In the genomic region with DNA sequence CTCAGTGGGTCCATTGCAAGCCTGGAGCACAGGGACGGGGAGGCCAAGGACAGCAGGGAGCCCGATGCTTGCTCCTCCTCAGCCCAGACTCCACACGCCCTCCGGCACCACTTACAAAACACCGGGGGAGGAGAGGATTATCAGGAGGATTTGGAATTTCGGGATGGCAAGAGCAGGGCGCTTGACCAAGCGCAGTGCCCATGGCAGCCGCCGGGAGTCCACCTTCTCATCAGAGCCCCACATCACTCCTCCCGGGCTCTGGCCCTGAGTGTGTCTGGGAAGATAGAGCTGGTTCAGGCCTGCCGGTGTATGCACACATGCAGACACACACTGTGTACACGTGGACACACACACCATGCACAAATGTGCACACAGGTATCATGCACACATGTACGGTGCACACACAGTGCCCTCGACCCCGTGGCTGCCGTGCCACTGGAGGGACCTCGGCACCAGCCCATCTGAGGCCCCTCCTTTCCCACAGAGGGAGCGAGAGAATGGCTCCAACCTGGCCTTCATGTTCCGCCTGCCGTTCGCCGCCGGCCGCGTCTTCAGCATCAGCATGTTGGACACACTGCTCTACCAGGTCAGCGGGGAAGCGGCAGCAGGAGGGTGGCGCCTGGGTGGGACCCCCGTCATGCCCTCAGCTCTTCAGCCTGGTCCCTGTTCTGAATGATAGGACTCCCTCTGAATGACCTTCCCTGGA, we compare ENCODE assay signal across 22 cellular contexts.
DNase-seq lines count a peak whose midpoint lies in the region; ATAC-seq and TF ChIP-seq lines count a peak whose summit lies in the region.
"Had no signal": no experiment of that assay in that cellular context is flagged by ENCODE, and none has a peak within 500 bp of the region (broad histone marks: within the 10 kb centered on the region; RNA-seq: fewer than 3 reads in every experiment).

No MANE protein-coding gene starts in this region.

- H3K9me3 Mint-ChIP-seq in neural progenitor cell (no peaks in the 10 kb centered on the region), natural killer cell (no peaks in the 10 kb centered on the region)
- H3K9me3 Mint-ChIP-seq: CD4-positive, alpha-beta T cell; IgD-negative memory B cell; T-cell had no signal

- no peak overlapping the region for H3K4ac ChIP-seq in mesendoderm (ENCODE audit: low read depth, low read length)

- H3K4me1 ChIP-seq in Panc1 (ENCODE audit: control insufficient read depth, insufficient read depth, low read length) (no peaks in the 10 kb centered on the region), neural progenitor cell (no peaks in the 10 kb centered on the region), mesendoderm (ENCODE audit: control insufficient read depth, low read depth, low read length) (no peaks in the 10 kb centered on the region)
- H3K4me1 ChIP-seq: BE2C had no signal

- no peak overlapping the region for H3K27ac ChIP-seq in Panc1 (ENCODE audit: low read length)
- H3K27ac ChIP-seq in neural progenitor cell, result no peak overlapping the region
- no peak overlapping the region for H3K27ac ChIP-seq in mesendoderm (ENCODE audit: low read depth, low read length)
- H3K27ac ChIP-seq: GM23248, SK-N-MC had no signal

- H2AFZ ChIP-seq in neural progenitor cell (replicated peaks), result no peak overlapping the region
- H2AFZ ChIP-seq: GM23248 had no signal

- no peaks in the 10 kb centered on the region for H4K20me1 ChIP-seq in neural progenitor cell (ENCODE audit: low read depth)

- in situ Hi-C loops in Panc1 (cut with HindIII; ENCODE audit: low pct_unique_long_range_greater_than_20kb, low sequenced_read_pairs), result no loop called here

- POLR2A ChIA-PET in Panc1 (lab: Charles Lee), result no interaction called here

- peaks cover 6% of the 10 kb centered on the region for H3K27me3 Mint-ChIP-seq in neural progenitor cell (ENCODE audit: insufficient read depth, low read depth)
- H3K27me3 Mint-ChIP-seq in natural killer cell (ENCODE audit: low read depth in 2 of 2), result peaks cover 0 to 11% of the 10 kb centered on the region in 2 donors
- H3K27me3 Mint-ChIP-seq: CD4-positive, alpha-beta T cell; IgD-negative memory B cell had no signal

- no CpG with 5 or more reads among the region's 30 CpGs for WGBS in mesendoderm (ENCODE audit: extremely low coverage, insufficient coverage, low lambda C conversion rate)

- no peak overlapping the region for H4K5ac ChIP-seq in mesendoderm (ENCODE audit: low read length)

- no peaks in the 10 kb centered on the region for H3K36me3 ChIP-seq in H7 (replicated peaks; ENCODE audit: control insufficient read depth, insufficient read depth, low read length)
- no peaks in the 10 kb centered on the region for H3K36me3 ChIP-seq in Panc1 (ENCODE audit: control insufficient read depth, insufficient read depth, low read length)
- H3K36me3 ChIP-seq in neural progenitor cell, result no peaks in the 10 kb centered on the region
- no peaks in the 10 kb centered on the region for H3K36me3 ChIP-seq in mesendoderm (ENCODE audit: control insufficient read depth, insufficient read depth, low read length)

- H3K27me3 ChIP-seq in H7 (ENCODE audit: control insufficient read depth, insufficient read depth, low read length), result no peaks in the 10 kb centered on the region
- H3K27me3 ChIP-seq in Panc1 (ENCODE audit: control insufficient read depth, insufficient read depth, low read length), result no peaks in the 10 kb centered on the region
- no peaks in the 10 kb centered on the region for H3K27me3 ChIP-seq in neural progenitor cell
- no peaks in the 10 kb centered on the region for H3K27me3 ChIP-seq in mesendoderm (ENCODE audit: insufficient read depth, low read length, poor library complexity)
- H3K27me3 ChIP-seq: BE2C had no signal

- no peak overlapping the region for H4K8ac ChIP-seq in mesendoderm (ENCODE audit: low read depth, low read length)

- no peak overlapping the region for H3K18ac ChIP-seq in mesendoderm (ENCODE audit: low read length)

- H3K27ac Mint-ChIP-seq in neural progenitor cell (no peak overlapping the region), natural killer cell (no peak overlapping the region)
- H3K27ac Mint-ChIP-seq: CD4-positive, alpha-beta T cell; IgD-negative memory B cell; T-cell had no signal

- H3K79me2 ChIP-seq in neural progenitor cell (ENCODE audit: low read depth) (no peaks in the 10 kb centered on the region), mesendoderm (ENCODE audit: control insufficient read depth, insufficient read depth, low read length) (no peaks in the 10 kb centered on the region)

- no peak overlapping the region for H2BK5ac ChIP-seq in mesendoderm (ENCODE audit: low read length)

- H3K9ac ChIP-seq in neural progenitor cell, result no peak overlapping the region
- H3K9ac ChIP-seq in mesendoderm (ENCODE audit: low read length), result no peak overlapping the region
- H3K9ac ChIP-seq: GM23248 had no signal

- H3K4me3 Mint-ChIP-seq in neural progenitor cell, result no peak overlapping the region
- H3K4me3 Mint-ChIP-seq in natural killer cell, result no peak overlapping the region
- H3K4me3 Mint-ChIP-seq: CD4-positive, alpha-beta T cell; IgD-negative memory B cell; T-cell had no signal

- H3K9me3 ChIP-seq in Panc1 (ENCODE audit: control insufficient read depth, insufficient read depth, low read depth, low read length) (no peaks in the 10 kb centered on the region), neural progenitor cell (ENCODE audit: low read depth) (no peaks in the 10 kb centered on the region)
- H3K9me3 ChIP-seq: BE2C had no signal

- no peaks in the 10 kb centered on the region for H3K36me3 Mint-ChIP-seq in neural progenitor cell
- no peaks in the 10 kb centered on the region for H3K36me3 Mint-ChIP-seq in natural killer cell
- H3K36me3 Mint-ChIP-seq: IgD-negative memory B cell, T-cell had no signal

- H3K56ac ChIP-seq in mesendoderm (ENCODE audit: low read length), result no peak overlapping the region

- intact Hi-C loops in Panc1 (cut with micrococcal nuclease; ENCODE audit: unreplicated experiment) (no loop called here), natural killer cell (cut with micrococcal nuclease) (no loop called here)

- H3K4me1 Mint-ChIP-seq in neural progenitor cell, result no peaks in the 10 kb centered on the region
- H3K4me1 Mint-ChIP-seq in natural killer cell, result no peaks in the 10 kb centered on the region
- H3K4me1 Mint-ChIP-seq: IgD-negative memory B cell, T-cell had no signal

- H2AK5ac ChIP-seq in mesendoderm (ENCODE audit: low read length), result no peak overlapping the region

- TF ChIP-seq CTCF in Panc1 (IDR thresholded peaks at IDR 0.05) (peak; percentile 8; the same call in 1 of the 2 replicates), neural progenitor cell (IDR thresholded peaks at IDR 0.05) (peak; percentile 13), natural killer cell (IDR thresholded peaks at IDR 0.05) (no peak)

- H2BK120ac ChIP-seq in mesendoderm (ENCODE audit: low read depth, low read length), result no peak overlapping the region

- H3K79me1 ChIP-seq in mesendoderm (ENCODE audit: low read length), result no peaks in the 10 kb centered on the region

- DNase-seq in DMS 273 (lab: John Stamatoyannopoulos, UW; ENCODE audit: unreplicated experiment) (peak; percentile 20), DMS 273 treated with DMSO at 0.1 percent for 48 hours (lab: John Stamatoyannopoulos, UW) (no peak), H7 (peak; percentile 85), Panc1 (ENCODE audit: low read depth, low spot score) (no peak), neural progenitor cell (ENCODE audit: low spot score) (peak; percentile 28), mesendoderm (no peak), DMS79 treated with DMSO at 0.1 percent for 48 hours (lab: John Stamatoyannopoulos, UW) (no peak), natural killer cell (no peak)
- DNase-seq: BE2C; CD4-positive, alpha-beta T cell; DMS53; GM23248; Kasumi-1; MM.1S; NCI-H1092; NCI-H1436 treated with DMSO at 0.1 percent for 48 hours; NCI-H2029 treated with DMSO at 0.1 percent for 48 hours; NCI-H2171 treated with DMSO at 0.1 percent for 48 hours; Right ventricle myocardium superior; T-cell had no signal

- ATAC-seq in Panc1 (peak; percentile 56; the same call in 1 of the 2 replicates), natural killer cell (no peak)
- ATAC-seq: T-cell had no signal

- BruUV-seq in Panc1 (replicated peaks; lab: Mats Ljungman, UMichigan), result no TSS peak

- CTCF ChIA-PET in Panc1 (lab: Charles Lee), result interaction anchor here (0.6 to 0.7 kb wide), 2 partner anchors 20 to 175 kb away, joined by 3 to 5 read pairs; no protein-coding TSS in a partner anchor

- H2BK15ac ChIP-seq in mesendoderm (replicated peaks; ENCODE audit: low read depth), result no peak overlapping the region

- no peak overlapping the region for H3K23ac ChIP-seq in mesendoderm (ENCODE audit: low read length)

- H3K4me3 ChIP-seq in H7 (ENCODE audit: insufficient read depth, low read depth, low read length), result no peak overlapping the region
- H3K4me3 ChIP-seq in Panc1 (ENCODE audit: low read depth in 2 of 2, low read length in 2 of 2), result no peak overlapping the region
- no peak overlapping the region for H3K4me3 ChIP-seq in neural progenitor cell
- H3K4me3 ChIP-seq in mesendoderm (ENCODE audit: low read length), result no peak overlapping the region
- H3K4me3 ChIP-seq: GM23248, SK-N-MC had no signal

- no peaks in the 10 kb centered on the region for H3F3A ChIP-seq in neural progenitor cell (ENCODE audit: low read depth)

- no peak overlapping the region for H3K4me2 ChIP-seq in neural progenitor cell
- H3K4me2 ChIP-seq in mesendoderm (ENCODE audit: low read length), result no peak overlapping the region

Comparison
In these comparisons a context has a peak if more than half of its experiments do, and no peak if none do; other contexts are left out.
1. DNase-seq: peak in DMS 273 (single experiment), H7 (single experiment) and neural progenitor cell (single experiment); none in DMS 273 treated with DMSO at 0.1 percent for 48 hours (single experiment), Panc1 (single experiment), mesendoderm (single experiment), DMS79 treated with DMSO at 0.1 percent for 48 hours (single experiment) and natural killer cell (single experiment).